ENCODE assay signal across 10 cellular contexts in the genomic region with DNA sequence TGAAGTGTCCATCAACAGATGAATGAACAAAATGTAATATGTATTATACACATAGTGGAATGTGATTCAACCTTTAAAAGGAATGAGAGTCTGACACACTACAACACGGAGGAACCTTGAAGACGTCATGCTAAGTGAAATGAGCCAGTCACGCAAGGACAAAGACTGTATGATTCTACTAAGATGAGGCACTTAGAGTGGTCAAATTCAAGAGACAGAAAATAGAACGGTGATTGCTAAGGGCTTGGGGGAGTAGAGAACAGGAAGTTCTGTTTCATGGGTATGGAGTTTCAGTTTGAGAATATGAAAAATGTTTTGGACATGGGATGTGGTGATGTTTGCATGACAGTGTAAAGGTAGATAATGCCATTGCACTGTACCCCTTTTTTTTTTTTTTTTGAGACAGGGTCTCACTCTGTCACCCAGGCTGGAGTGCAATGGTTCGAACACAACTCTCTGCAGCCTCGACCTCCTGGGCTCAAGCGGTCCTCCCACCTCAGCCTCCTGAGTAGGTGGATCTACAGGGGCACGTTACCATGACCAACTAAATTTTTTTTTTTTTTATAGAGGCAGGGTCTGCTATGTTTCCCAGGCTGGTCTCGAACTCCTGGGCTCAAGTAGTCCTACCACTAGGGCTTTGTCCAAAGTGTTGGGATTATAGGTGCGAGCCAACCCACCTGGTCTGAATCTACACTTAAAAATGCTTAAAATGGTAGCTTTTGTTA.
A peak's percentile ranks its signal among the peaks of the same experiment; 100 is the strongest.
DNase-seq lines count a peak whose midpoint lies in the region; ATAC-seq lines count a peak whose summit lies in the region.
"Had no signal": no experiment of that assay in that cellular context is flagged by ENCODE, and none has a peak within 500 bp of the region (broad histone marks: within the 10 kb centered on the region; RNA-seq: fewer than 3 reads in every experiment).

No MANE protein-coding gene starts in this region.

- peaks cover 56% of the 10 kb centered on the region for H3K4me1 Mint-ChIP-seq in T-helper 2 cell treated with Interferon-gamma antibody and Interleukin-4, amounts not matched to agents 5 μg/mL and 100 μg/mL, for 36 hours (ENCODE audit: low read depth)

- peak overlapping the region; percentile 74 for H3K27ac Mint-ChIP-seq in T-helper 2 cell treated with Interferon-gamma antibody and Interleukin-4, amounts not matched to agents 5 μg/mL and 100 μg/mL, for 36 hours
- H3K27ac Mint-ChIP-seq: activated naive CD4-positive, alpha-beta T cell treated with anti-CD3 and anti-CD28 coated beads, Interleukin-2, amount 50 U/mL, for 24 hours had no signal

- no peaks in the 10 kb centered on the region for H3K27me3 ChIP-seq in effector memory CD4-positive, alpha-beta T cell (replicated peaks; ENCODE audit: control insufficient read depth, insufficient read depth, low read length, poor library complexity, severe bottlenecking)

- peaks cover 43% of the 10 kb centered on the region for H3K4me1 ChIP-seq in effector memory CD4-positive, alpha-beta T cell (ENCODE audit: control insufficient read depth, insufficient read depth, low read length, poor library complexity, severe bottlenecking)

- H3K36me3 Mint-ChIP-seq in T-helper 2 cell treated with Interferon-gamma antibody and Interleukin-4, amounts not matched to agents 5 μg/mL and 100 μg/mL, for 36 hours (ENCODE audit: low read depth), result no peaks in the 10 kb centered on the region
- H3K36me3 Mint-ChIP-seq: activated naive CD4-positive, alpha-beta T cell treated with anti-CD3 and anti-CD28 coated beads, Interleukin-2, amount 50 U/mL, for 24 hours had no signal

- peak; percentile 39 for ATAC-seq in HG03066 (IDR thresholded peaks at IDR 0.05; ENCODE audit: low read depth, unreplicated experiment)

- no peaks in the 10 kb centered on the region for H3K27me3 Mint-ChIP-seq in T-helper 2 cell treated with Interferon-gamma antibody and Interleukin-4, amounts not matched to agents 5 μg/mL and 100 μg/mL, for 36 hours (ENCODE audit: low read depth)
- H3K27me3 Mint-ChIP-seq: activated naive CD4-positive, alpha-beta T cell treated with anti-CD3 and anti-CD28 coated beads, Interleukin-2, amount 50 U/mL, for 24 hours had no signal

- no peaks in the 10 kb centered on the region for H3K36me3 ChIP-seq in effector memory CD4-positive, alpha-beta T cell (ENCODE audit: control insufficient read depth, insufficient read depth, low read length)

- H3K27ac ChIP-seq in effector memory CD4-positive, alpha-beta T cell (ENCODE audit: insufficient read depth, low read length, poor library complexity, severe bottlenecking), result no peak overlapping the region

- H3K9me3 Mint-ChIP-seq in T-helper 2 cell treated with Interferon-gamma antibody and Interleukin-4, amounts not matched to agents 5 μg/mL and 100 μg/mL, for 36 hours, result no peaks in the 10 kb centered on the region
- H3K9me3 Mint-ChIP-seq: activated naive CD4-positive, alpha-beta T cell treated with anti-CD3 and anti-CD28 coated beads, Interleukin-2, amount 50 U/mL, for 24 hours had no signal

- H3K9me3 ChIP-seq in effector memory CD4-positive, alpha-beta T cell (ENCODE audit: control insufficient read depth, low read length), result no peaks in the 10 kb centered on the region

- peak; percentile 15 for DNase-seq in stimulated activated naive CD4-positive, alpha-beta T cell treated with Interleukin-2 at 50 U/mL for 16 hours (lab: John Stamatoyannopoulos, UW)
- no peak for DNase-seq in stimulated activated naive CD4-positive, alpha-beta T cell (lab: John Stamatoyannopoulos, UW)
- DNase-seq in T-helper 2 cell treated with Interferon-gamma antibody and Interleukin-4, amounts not matched to agents 5 μg/mL and 100 μg/mL, for 36 hours (ENCODE audit: low spot score), result peak; percentile 44
- DNase-seq in NCI-H146 treated with DMSO at 0.1 percent for 48 hours (lab: John Stamatoyannopoulos, UW; ENCODE audit: unreplicated experiment), result no peak
- DNase-seq in NCI-H510A treated with DMSO at 0.1 percent for 48 hours (lab: John Stamatoyannopoulos, UW), result no peak
- no peak for DNase-seq in germinal center (ENCODE audit: low spot score)
- DNase-seq in effector memory CD4-positive, alpha-beta T cell, result no peak
- DNase-seq: NCI-H2107 had no signal

- H3K4me3 ChIP-seq in effector memory CD4-positive, alpha-beta T cell (ENCODE audit: insufficient read depth, low read depth, low read length, poor library complexity, severe bottlenecking), result no peak overlapping the region

- peak overlapping the region; percentile 83 for H3K4me3 Mint-ChIP-seq in T-helper 2 cell treated with Interferon-gamma antibody and Interleukin-4, amounts not matched to agents 5 μg/mL and 100 μg/mL, for 36 hours
- H3K4me3 Mint-ChIP-seq: activated naive CD4-positive, alpha-beta T cell treated with anti-CD3 and anti-CD28 coated beads, Interleukin-2, amount 50 U/mL, for 24 hours had no signal

Comparison
In these comparisons a context has a peak if more than half of its experiments do, and no peak if none do; other contexts are left out.
1. DNase-seq: peak in stimulated activated naive CD4-positive, alpha-beta T cell treated with Interleukin-2 at 50 U/mL for 16 hours (single experiment) and T-helper 2 cell treated with Interferon-gamma antibody and Interleukin-4, amounts not matched to agents 5 μg/mL and 100 μg/mL, for 36 hours (single experiment); none in stimulated activated naive CD4-positive, alpha-beta T cell (0 of 6), NCI-H146 treated with DMSO at 0.1 percent for 48 hours (single experiment), NCI-H510A treated with DMSO at 0.1 percent for 48 hours (single experiment), germinal center (single experiment) and effector memory CD4-positive, alpha-beta T cell (0 of 3).